9 cellular contexts compared by ENCODE assay signal in genomic region chr1:50724626-50725286, GRCh38.
DNase-seq lines count a peak whose midpoint lies in the region; ATAC-seq and TF ChIP-seq lines count a peak whose summit lies in the region.
"Had no signal": no experiment of that assay in that cellular context is flagged by ENCODE, and none has a peak within 500 bp of the region (broad histone marks: within the 10 kb centered on the region; RNA-seq: fewer than 3 reads in every experiment).

No MANE protein-coding gene starts in this region.

- no peak overlapping the region for H3K4me2 ChIP-seq in PC-3 (ENCODE audit: low read length)

- no peaks in the 10 kb centered on the region for H4K20me1 ChIP-seq in PC-3 (ENCODE audit: low read length)

- no peaks in the 10 kb centered on the region for H3F3A ChIP-seq in PC-3 (ENCODE audit: low read length, unreplicated experiment)

- peak; percentile 82 for ATAC-seq in GM18499 (IDR thresholded peaks at IDR 0.05; ENCODE audit: insufficient read depth, unreplicated experiment)
- peak; percentile 70 for ATAC-seq in GM21529 (IDR thresholded peaks at IDR 0.05; ENCODE audit: unreplicated experiment)
- ATAC-seq in PC-3, result no peak
- no peak for ATAC-seq in gastroesophageal sphincter

- CTCF ChIA-PET in PC-3 (lab: Charles Lee), result no interaction called here

- no peak overlapping the region for H2AFZ ChIP-seq in PC-3 (ENCODE audit: low read length)

- H3K4me1 ChIP-seq in PC-3 (ENCODE audit: insufficient read depth, low read length), result no peaks in the 10 kb centered on the region
- H3K4me1 ChIP-seq in gastroesophageal sphincter, result no peaks in the 10 kb centered on the region
- H3K4me1 ChIP-seq: vagina had no signal

- H3K9me3 ChIP-seq in PC-3 (ENCODE audit: low read length) (no peaks in the 10 kb centered on the region), gastroesophageal sphincter (no peaks in the 10 kb centered on the region)
- H3K9me3 ChIP-seq: vagina had no signal

- TF ChIP-seq CTCF in PC-3 (conservative IDR thresholded peaks at IDR 0.05; ENCODE audit: low read depth, low read length) (no peak), gastroesophageal sphincter (IDR thresholded peaks at IDR 0.05) (no peak)

- no peaks in the 10 kb centered on the region for H3K9me2 ChIP-seq in PC-3 (replicated peaks; ENCODE audit: low read length)

- H3K4me3 ChIP-seq in Jurkat, Clone E6-1 (ENCODE audit: low read length), result no peak overlapping the region
- H3K4me3 ChIP-seq in PC-3 (ENCODE audit: low read length), result no peak overlapping the region
- H3K4me3 ChIP-seq in gastroesophageal sphincter, result no peak overlapping the region
- H3K4me3 ChIP-seq: vagina had no signal

- POLR2A ChIA-PET in PC-3 (lab: Charles Lee; ENCODE audit: unreplicated experiment), result no interaction called here

- TF ChIP-seq POLR2A in gastroesophageal sphincter (IDR thresholded peaks at IDR 0.05), result no peak

- no peak for TF ChIP-seq EP300 in gastroesophageal sphincter (IDR thresholded peaks at IDR 0.05)

- DNase-seq in Jurkat, Clone E6-1 (ENCODE audit: low read depth, low spot score), result peak; percentile 42
- peak; percentile 26 for DNase-seq in germinal center (ENCODE audit: low spot score)
- DNase-seq in anterior cingulate cortex (lab: John Stamatoyannopoulos, UW), result no peak
- DNase-seq in PC-3, result no peak
- no peak for DNase-seq in NCI-H2171 treated with DMSO at 0.1 percent for 48 hours (lab: John Stamatoyannopoulos, UW)

- H3K27me3 ChIP-seq in PC-3 (ENCODE audit: low read length) (no peaks in the 10 kb centered on the region), gastroesophageal sphincter (no peaks in the 10 kb centered on the region)
- H3K27me3 ChIP-seq: vagina had no signal

- no peak overlapping the region for H3K9ac ChIP-seq in PC-3 (ENCODE audit: low read length)

- H3K27ac ChIP-seq in PC-3 (ENCODE audit: low read length) (no peak overlapping the region), gastroesophageal sphincter (no peak overlapping the region)
- H3K27ac ChIP-seq: vagina had no signal

- no peaks in the 10 kb centered on the region for H3K79me2 ChIP-seq in PC-3 (ENCODE audit: low read length)

- 73 to 86% methylated on average over 4 of the region's 4 CpGs for WGBS in gastroesophageal sphincter (ENCODE audit: low coverage in 1 of 2), 2 donors

- no TSS peak for BruUV-seq in PC-3 (replicated peaks; lab: Mats Ljungman, UMichigan)

- H3K36me3 ChIP-seq in PC-3 (ENCODE audit: low read depth, low read length) (no peaks in the 10 kb centered on the region), gastroesophageal sphincter (peaks cover 0 to 39% of the 10 kb centered on the region in 2 donors)

- intact Hi-C loops in PC-3 (cut with micrococcal nuclease), result no loop called here

Comparison
In these comparisons a context has a peak if more than half of its experiments do, and no peak if none do; other contexts are left out.
1. ATAC-seq: peak in GM18499 (single experiment) and GM21529 (single experiment); none in PC-3 (single experiment) and gastroesophageal sphincter (single experiment).
2. DNase-seq: peak in Jurkat, Clone E6-1 (single experiment) and germinal center (single experiment); none in anterior cingulate cortex (0 of 58), PC-3 (single experiment) and NCI-H2171 treated with DMSO at 0.1 percent for 48 hours (single experiment).